8 cellular contexts compared by ENCODE assay signal in genomic region chr2:97267411-97268074, GRCh38.
DNase-seq lines count a peak whose midpoint lies in the region; ATAC-seq, FAIRE-seq and TF ChIP-seq lines count a peak whose summit lies in the region.

No MANE protein-coding gene starts in this region.

- H3K27ac ChIP-seq in esophagus muscularis mucosa (replicated peaks in 1 of 4) (no peak overlapping the region), trophoblast cell (ENCODE audit: low read depth, low read length) (no peak overlapping the region)

- no peak overlapping the region for H4K12ac ChIP-seq in trophoblast cell (ENCODE audit: low read depth, low read length)

- DNase-seq in Caki2 (ENCODE audit: low read depth) (peak; percentile 1), NCI-H226 (peak; percentile 1), esophagus muscularis mucosa (ENCODE audit: extremely low spot score) (peak; percentile 91), trophoblast cell (peak; percentile 0), NCI-H2227 treated with DMSO at 0.1 percent for 48 hours (lab: John Stamatoyannopoulos, UW) (no peak), urothelium cell line (ENCODE audit: low spot score) (no peak)

- H3K4me1 ChIP-seq in esophagus muscularis mucosa (no peaks in the 10 kb centered on the region), trophoblast cell (ENCODE audit: control insufficient read depth in 1 of 2, insufficient read depth in 2 of 2, low read length in 2 of 2) (no peaks in the 10 kb centered on the region)

- no peak overlapping the region for H2BK120ac ChIP-seq in trophoblast cell (ENCODE audit: insufficient read depth, low read length, poor library complexity)

- intact Hi-C loops in esophagus muscularis mucosa (cut with DNase I) = no loop called here

- H2AK5ac ChIP-seq in trophoblast cell (ENCODE audit: low read length) = no peak overlapping the region

- no peak overlapping the region for H3K14ac ChIP-seq in trophoblast cell (ENCODE audit: low read length)

- in situ Hi-C loops in Caki2 (cut with HindIII; ENCODE audit: low pct_unique_long_range_greater_than_20kb, low sequenced_read_pairs) = no loop called here

- H3K4ac ChIP-seq in trophoblast cell (ENCODE audit: low read depth, low read length) = no peak overlapping the region

- no peaks in the 10 kb centered on the region for H3K79me2 ChIP-seq in trophoblast cell (ENCODE audit: control insufficient read depth, insufficient read depth, low read length, poor library complexity)

- H3K4me3 ChIP-seq in esophagus muscularis mucosa = no peak overlapping the region
- H3K4me3 ChIP-seq in trophoblast cell (ENCODE audit: low read depth, low read length) = peak overlapping the region; percentile 40

- no peak overlapping the region for H4K91ac ChIP-seq in trophoblast cell (ENCODE audit: low read depth, low read length)

- H3K79me1 ChIP-seq in trophoblast cell (ENCODE audit: low read length) = no peaks in the 10 kb centered on the region

- H3K4me2 ChIP-seq in trophoblast cell (ENCODE audit: low read length) = no peak overlapping the region

- H3K36me3 ChIP-seq in esophagus muscularis mucosa (no peaks in the 10 kb centered on the region), trophoblast cell (ENCODE audit: control insufficient read depth in 1 of 2, insufficient read depth in 2 of 2, low read length in 2 of 2) (no peaks in the 10 kb centered on the region)

- H3K9me3 ChIP-seq in esophagus muscularis mucosa = no peaks in the 10 kb centered on the region
- peaks cover 7% of the 10 kb centered on the region for H3K9me3 ChIP-seq in trophoblast cell (ENCODE audit: insufficient read depth, low read depth, low read length)

- no peak overlapping the region for H2BK12ac ChIP-seq in trophoblast cell (ENCODE audit: low read length)

- no peak overlapping the region for H4K8ac ChIP-seq in trophoblast cell (ENCODE audit: low read depth, low read length)

- ATAC-seq in HG02884 (IDR thresholded peaks at IDR 0.05; ENCODE audit: unreplicated experiment) = no peak
- ATAC-seq in HG02840 (IDR thresholded peaks at IDR 0.05; ENCODE audit: low FRiP score, unreplicated experiment) = no peak

- WGBS in esophagus muscularis mucosa = 91% methylated on average over 10 of the region's 10 CpGs
- no CpG with 5 or more reads among the region's 10 CpGs for WGBS in trophoblast cell (ENCODE audit: extremely low coverage, insufficient coverage, insufficient read length)

- no peaks in the 10 kb centered on the region for H3K27me3 ChIP-seq in esophagus muscularis mucosa
- no peaks in the 10 kb centered on the region for H3K27me3 ChIP-seq in trophoblast cell (ENCODE audit: insufficient read depth, low read length)

- no peak overlapping the region for H2AFZ ChIP-seq in trophoblast cell (ENCODE audit: insufficient read depth, low read length, poor library complexity)

- no peak overlapping the region for H3K9ac ChIP-seq in trophoblast cell (ENCODE audit: low read length)

- TF ChIP-seq CTCF in esophagus muscularis mucosa (IDR thresholded peaks at IDR 0.05) = no peak

- H2BK5ac ChIP-seq in trophoblast cell (ENCODE audit: low read depth, low read length, poor library complexity) = no peak overlapping the region

- no peak overlapping the region for H3K18ac ChIP-seq in trophoblast cell (ENCODE audit: low read length)

- FAIRE-seq in urothelium cell line (lab: Jason Lieb, UNC) = no peak

- H3K23ac ChIP-seq in trophoblast cell (ENCODE audit: low read length) = no peak overlapping the region

- no peak for TF ChIP-seq POLR2A in esophagus muscularis mucosa (IDR thresholded peaks at IDR 0.05; ENCODE audit: low read depth)

- no peak for TF ChIP-seq EP300 in esophagus muscularis mucosa (IDR thresholded peaks at IDR 0.05)

Comparison
In these comparisons a context has a peak if more than half of its experiments do, and no peak if none do; other contexts are left out.
1. DNase-seq: peak in Caki2 (single experiment), NCI-H226 (single experiment), esophagus muscularis mucosa (single experiment) and trophoblast cell (2 of 2); none in NCI-H2227 treated with DMSO at 0.1 percent for 48 hours (single experiment) and urothelium cell line (single experiment).